19 cellular contexts compared by ENCODE assay signal in the genomic region with DNA sequence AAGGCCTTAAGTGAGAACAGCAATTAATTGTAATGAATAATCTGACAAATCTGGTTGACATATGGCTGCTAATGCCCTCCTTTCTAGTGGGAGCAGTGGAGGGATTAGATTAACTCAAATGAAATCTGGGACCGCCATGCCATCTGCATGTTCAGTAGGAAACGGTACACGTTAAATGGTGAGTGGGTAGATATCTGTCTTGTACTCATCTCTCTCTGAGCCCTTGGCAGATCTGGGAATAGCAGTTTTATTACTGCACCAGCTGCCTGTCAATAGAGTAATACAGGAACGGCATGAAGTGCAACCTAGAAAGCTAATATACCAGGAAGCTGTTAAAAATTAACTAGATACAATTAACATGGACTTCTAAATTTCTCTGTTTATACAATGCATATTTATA.
"Had no signal": no experiment of that assay in that cellular context is flagged by ENCODE, and none has a peak within 500 bp of the region (broad histone marks: within the 10 kb centered on the region; RNA-seq: fewer than 3 reads in every experiment).

No MANE protein-coding gene starts in this region.

- DNase-seq: activated CD4-positive, alpha-beta T cell treated with anti-CD3 and anti-CD28 coated beads, Interleukin-2, amount 10 ng/mL, durations not matched to agents 24 days and 14 days; activated CD4-positive, CD25-positive, alpha-beta regulatory T cell; activated CD8-positive, alpha-beta memory T cell treated with anti-CD3 and anti-CD28 coated beads, Interleukin-2, amount 50 U/mL, for 4 hours; activated CD8-positive, alpha-beta T cell treated with anti-CD3 and anti-CD28 coated beads, Interleukin-2, amount 10 ng/mL, durations not matched to agents 7 days and 5 days; activated effector memory CD4-positive, alpha-beta T cell treated with anti-CD3 and anti-CD28 coated beads, Interleukin-2, amount 50 U/mL, for 16 hours; activated T-cell treated with anti-CD3 and anti-CD28 coated beads, Interleukin-2, amount 50 U/mL, for 48 hours; heart right ventricle; left lung; natural killer cell; stimulated activated CD4-positive, alpha-beta T cell treated with anti-CD3 and anti-CD28 coated beads, Interleukin-4, amount 100 ng/mL, for 24 hours; stimulated activated naive CD4-positive, alpha-beta T cell; tibial artery had no signal

- H3K4me1 ChIP-seq: gastroesophageal sphincter, heart right ventricle, left lung, right atrium auricular region, tibial artery had no signal

- FAIRE-seq: colon, endometrium, keratinocyte, urothelium cell line had no signal

- H3K9me3 Mint-ChIP-seq: activated CD4-positive, alpha-beta T cell treated with anti-CD3 and anti-CD28 coated beads, Interleukin-2, amount 10 ng/mL, durations not matched to agents 24 days and 14 days; activated naive CD4-positive, alpha-beta T cell treated with anti-CD3 and anti-CD28 coated beads, Interleukin-2, amount 50 U/mL, for 72 hours had no signal

- H3K4me3 Mint-ChIP-seq: activated CD4-positive, alpha-beta T cell treated with anti-CD3 and anti-CD28 coated beads, Interleukin-2, amount 10 ng/mL, durations not matched to agents 24 days and 14 days; activated CD8-positive, alpha-beta T cell treated with anti-CD3 and anti-CD28 coated beads, Interleukin-2, amount 10 ng/mL, durations not matched to agents 7 days and 5 days; natural killer cell had no signal

- H3K36me3 ChIP-seq: gastroesophageal sphincter, heart right ventricle, left lung, right atrium auricular region, tibial artery had no signal

- H3K27ac Mint-ChIP-seq: activated CD4-positive, alpha-beta T cell treated with anti-CD3 and anti-CD28 coated beads, Interleukin-2, amount 10 ng/mL, durations not matched to agents 24 days and 14 days; activated CD8-positive, alpha-beta T cell treated with anti-CD3 and anti-CD28 coated beads, Interleukin-2, amount 10 ng/mL, durations not matched to agents 7 days and 5 days; activated naive CD4-positive, alpha-beta T cell treated with anti-CD3 and anti-CD28 coated beads, Interleukin-2, amount 50 U/mL, for 72 hours; natural killer cell had no signal

- H3K36me3 Mint-ChIP-seq: activated naive CD4-positive, alpha-beta T cell treated with anti-CD3 and anti-CD28 coated beads, Interleukin-2, amount 50 U/mL, for 72 hours; natural killer cell had no signal

- H3K27ac ChIP-seq: gastroesophageal sphincter, heart right ventricle, left lung, right atrium auricular region, tibial artery had no signal

- H3K4me3 ChIP-seq: gastroesophageal sphincter, heart right ventricle, left lung, right atrium auricular region, tibial artery had no signal

- ATAC-seq: activated CD8-positive, alpha-beta T cell treated with anti-CD3 and anti-CD28 coated beads, Interleukin-2, amount 10 ng/mL, durations not matched to agents 7 days and 5 days; activated naive CD4-positive, alpha-beta T cell treated with anti-CD3 and anti-CD28 coated beads, Interleukin-2, amount 50 U/mL, for 72 hours; gastroesophageal sphincter; heart right ventricle; natural killer cell had no signal

- H3K27me3 ChIP-seq: gastroesophageal sphincter, heart right ventricle, left lung, right atrium auricular region, tibial artery had no signal

- H3K4me1 Mint-ChIP-seq: activated CD4-positive, alpha-beta T cell treated with anti-CD3 and anti-CD28 coated beads, Interleukin-2, amount 10 ng/mL, durations not matched to agents 24 days and 14 days; natural killer cell had no signal
